Comparison of ENCODE assay signal across 14 cellular contexts in genomic region chr5:38925154-38925925, GRCh38.
A peak's percentile ranks its signal among the peaks of the same experiment; 100 is the strongest.
DNase-seq lines count a peak whose midpoint lies in the region; ATAC-seq, FAIRE-seq and TF ChIP-seq lines count a peak whose summit lies in the region.
"Had no signal": no experiment of that assay in that cellular context is flagged by ENCODE, and none has a peak within 500 bp of the region (broad histone marks: within the 10 kb centered on the region; RNA-seq: fewer than 3 reads in every experiment).

No MANE protein-coding gene starts in this region.

- peaks cover 27% of the 10 kb centered on the region for H3K4me1 ChIP-seq in astrocyte (ENCODE audit: insufficient read depth, low read length)
- H3K4me1 ChIP-seq in heart left ventricle, result peaks cover 0 to 36% (median 1%) of the 10 kb centered on the region in 12 donors

- H3K79me2 ChIP-seq in astrocyte (ENCODE audit: insufficient read depth, low read length), result no peaks in the 10 kb centered on the region

- 58 to 70% (median 64%) methylated on average over 6 of the region's 6 CpGs for WGBS in heart left ventricle, 4 donors

- TF ChIP-seq CTCF in astrocyte (IDR thresholded peaks at IDR 0.05; ENCODE audit: insufficient read depth, low read depth, low read length) (no peak), heart left ventricle (IDR thresholded peaks at IDR 0.05) (no peak)

- no peak overlapping the region for H3K4me3 Mint-ChIP-seq in astrocyte (ENCODE audit: unreplicated experiment)
- H3K4me3 Mint-ChIP-seq: CD14-positive monocyte had no signal

- no peak overlapping the region for H3K4me3 ChIP-seq in astrocyte (ENCODE audit: insufficient read depth, low read depth, low read length)
- H3K4me3 ChIP-seq in heart left ventricle, result no peak overlapping the region
- H3K4me3 ChIP-seq in skeletal muscle cell (ENCODE audit: low read depth, low read length), result no peak overlapping the region
- H3K4me3 ChIP-seq: ovary had no signal

- peak; percentile 71 for DNase-seq in GM03348 (ENCODE audit: low spot score)
- peak; percentile 82 for DNase-seq in astrocyte (ENCODE audit: low read depth)
- no peak for DNase-seq in heart left ventricle
- DNase-seq in skeletal muscle cell (ENCODE audit: low read depth), result peak; percentile 43
- no peak for DNase-seq in effector CD8-positive, alpha-beta T cell (lab: John Stamatoyannopoulos, UW)
- DNase-seq: GF-D8; Kasumi-1; ovary; stimulated activated CD4-positive, alpha-beta T cell treated with anti-CD3 and anti-CD28 coated beads, Interleukin-4, amount 100 ng/mL, for 24 hours; stimulated activated naive CD4-positive, alpha-beta T cell treated with Interleukin-2 at 50 U/mL for 16 hours had no signal

- H3K27me3 ChIP-seq in astrocyte (ENCODE audit: insufficient read depth, low read length), result no peaks in the 10 kb centered on the region
- H3K27me3 ChIP-seq in heart left ventricle, result no peaks in the 10 kb centered on the region
- H3K27me3 ChIP-seq: ovary had no signal

- H3K36me3 ChIP-seq in astrocyte (ENCODE audit: insufficient read depth, low read length) (peaks cover 18% of the 10 kb centered on the region), heart left ventricle (peaks cover 0 to 87% (median 45%) of the 10 kb centered on the region in 9 donors)
- H3K36me3 ChIP-seq: ovary had no signal

- no peaks in the 10 kb centered on the region for H3K9me3 Mint-ChIP-seq in astrocyte (ENCODE audit: unreplicated experiment)

- ATAC-seq in heart left ventricle, result peak in 3 of 4 donors; percentile 18 to 64 (median 43)
- no peak for ATAC-seq in GM21528 (IDR thresholded peaks at IDR 0.05; ENCODE audit: low FRiP score, unreplicated experiment)
- ATAC-seq in GM19035 (IDR thresholded peaks at IDR 0.05; ENCODE audit: unreplicated experiment), result no peak
- ATAC-seq in GM21360 (IDR thresholded peaks at IDR 0.05; ENCODE audit: unreplicated experiment), result no peak

- no peak overlapping the region for H2AFZ ChIP-seq in astrocyte (ENCODE audit: low read depth, low read length)

- H3K4me2 ChIP-seq in astrocyte (ENCODE audit: low read length), result peak overlapping the region; percentile 61

- peaks cover 18% of the 10 kb centered on the region for H3K36me3 Mint-ChIP-seq in astrocyte (ENCODE audit: low read depth, unreplicated experiment)
- H3K36me3 Mint-ChIP-seq: CD14-positive monocyte had no signal

- intact Hi-C loops in heart left ventricle (cut with DNase I), result loop anchor here in 6 of 10 donors (10.0 kb wide), 3 partner anchors 91 to 491 kb away; no protein-coding TSS in a partner anchor

- FAIRE-seq in astrocyte (lab: Jason Lieb, UNC), result peak; percentile 65

- H3K9ac ChIP-seq in astrocyte (ENCODE audit: low read length), result peak overlapping the region; percentile 72

- TF ChIP-seq POLR2A in heart left ventricle (IDR thresholded peaks at IDR 0.05), result no peak

- H3K27me3 Mint-ChIP-seq in astrocyte (ENCODE audit: low read depth, unreplicated experiment), result no peaks in the 10 kb centered on the region

- H3K27ac Mint-ChIP-seq in astrocyte (ENCODE audit: unreplicated experiment), result peak overlapping the region; percentile 94
- H3K27ac Mint-ChIP-seq: CD14-positive monocyte had no signal

- H3K4me1 Mint-ChIP-seq in astrocyte (ENCODE audit: low read depth, unreplicated experiment), result peaks cover 43% of the 10 kb centered on the region
- H3K4me1 Mint-ChIP-seq: CD14-positive monocyte had no signal

- peak overlapping the region; percentile 82 for H3K27ac ChIP-seq in astrocyte (ENCODE audit: low read depth, low read length)
- peak overlapping the region in 7 of 12 donors; percentile 5 to 55 (median 35) for H3K27ac ChIP-seq in heart left ventricle
- H3K27ac ChIP-seq: ovary had no signal

- H3K9me3 ChIP-seq in astrocyte (ENCODE audit: insufficient read depth, low read depth, low read length) (no peaks in the 10 kb centered on the region), heart left ventricle (no peaks in the 10 kb centered on the region)
- H3K9me3 ChIP-seq: ovary had no signal

- peaks cover 6% of the 10 kb centered on the region for H4K20me1 ChIP-seq in astrocyte (ENCODE audit: insufficient read depth, low read length)

Comparison
In these comparisons a context has a peak if more than half of its experiments do, and no peak if none do; other contexts are left out.
1. DNase-seq: peak in GM03348 (single experiment), astrocyte (single experiment) and skeletal muscle cell (single experiment); none in heart left ventricle (0 of 5) and effector CD8-positive, alpha-beta T cell (single experiment).
2. ATAC-seq: peak in heart left ventricle (3 of 4); none in GM21528 (single experiment), GM19035 (single experiment) and GM21360 (single experiment).